Comparison of ENCODE assay signal across 33 cellular contexts in genomic region chr6:118970866-118971265, GRCh38.
"Had no signal": no experiment of that assay in that cellular context is flagged by ENCODE, and none has a peak within 500 bp of the region (broad histone marks: within the 10 kb centered on the region; RNA-seq: fewer than 3 reads in every experiment).

No MANE protein-coding gene starts in this region.

- H3K27me3 ChIP-seq: adrenal gland, ascending aorta, body of pancreas, brain microvascular endothelial cell, breast epithelium, cardiac muscle cell had no signal

- H3K4me1 ChIP-seq: adrenal gland, ascending aorta, body of pancreas, breast epithelium had no signal

- DNase-seq: activated effector memory CD4-positive, alpha-beta T cell treated with anti-CD3 and anti-CD28 coated beads, Interleukin-2, amount 50 U/mL, for 16 hours; activated effector memory CD4-positive, alpha-beta T cell treated with Interleukin-2 at 50 U/mL for 16 hours; activated gamma-delta T cell; activated gamma-delta T cell treated with Interleukin-2 at 50 U/mL for 16 hours; activated naive CD4-positive, alpha-beta T cell; activated naive CD4-positive, alpha-beta T cell treated with anti-CD3 and anti-CD28 coated beads for 36 hours; activated naive CD4-positive, alpha-beta T cell treated with anti-CD3 and anti-CD28 coated beads, Interleukin-2, amount 10 ng/mL, durations not matched to agents 7 days and 5 days; activated naive CD4-positive, alpha-beta T cell treated with anti-CD3 and anti-CD28 coated beads, Interleukin-2, amount 50 U/mL, for 16 hours; activated naive CD4-positive, alpha-beta T cell treated with Interleukin-2 at 50 U/mL for 16 hours; activated naive CD8-positive, alpha-beta T cell treated with anti-CD3 and anti-CD28 coated beads for 36 hours; activated naive CD8-positive, alpha-beta T cell treated with anti-CD3 and anti-CD28 coated beads, Interleukin-2, amount 10 ng/mL, durations not matched to agents 7 days and 5 days; activated naive CD8-positive, alpha-beta T cell treated with anti-CD3 and anti-CD28 coated beads, Interleukin-2, amount 50 U/mL, for 24 hours; activated T-cell treated with anti-CD3 and anti-CD28 coated beads, Interleukin-2, amount 50 U/mL, for 4 hours; activated T-cell treated with anti-CD3 and anti-CD28 coated beads, Interleukin-2, amount 50 U/mL, for 48 hours; activated T-cell treated with anti-CD3 and anti-CD28 coated beads, Interleukin-2, amount 50 U/mL, for 72 hours; adrenal gland; amniotic stem cell; amygdala; anterior cingulate cortex; aorta; body of pancreas; brain microvascular endothelial cell; caudate nucleus; central memory CD4-positive, alpha-beta T cell; cerebellar nuclear complex had no signal

- H3K36me3 ChIP-seq: adrenal gland, ascending aorta, brain microvascular endothelial cell, cardiac muscle cell had no signal

- ATAC-seq: activated naive CD4-positive, alpha-beta T cell treated with anti-CD3 and anti-CD28 coated beads, Interleukin-2, amount 50 U/mL, for 72 hours; activated naive CD8-positive, alpha-beta T cell treated with anti-CD3 and anti-CD28 coated beads, Interleukin-2, amount 50 U/mL, for 24 hours; activated T-cell treated with anti-CD3 and anti-CD28 coated beads, Interleukin-2, amount 50 U/mL, for 4 hours; activated T-cell treated with anti-CD3 and anti-CD28 coated beads, Interleukin-2, amount 50 U/mL, for 72 hours; activated T-helper 17 cell treated with anti-CD3 and anti-CD28 coated beads, Interleukin-2, amount 50 U/mL, for 72 hours; body of pancreas had no signal

- FAIRE-seq: astrocyte, bronchial epithelial cell, colon had no signal

- H3K27ac ChIP-seq: adrenal gland, ascending aorta, body of pancreas, brain microvascular endothelial cell, breast epithelium, cardiac muscle cell had no signal

- H3K4me3 ChIP-seq: adrenal gland, ascending aorta, body of pancreas, breast epithelium, cardiac muscle cell had no signal

- H3K9me3 ChIP-seq: adrenal gland, ascending aorta, body of pancreas, breast epithelium had no signal
